8 cellular contexts compared by ENCODE assay signal in genomic region chr1:3623441-3624150, GRCh38. TPM values are rescaled to one million over a fixed set of nuclear protein-coding genes. Genes with fewer than 3 reads are reported as not detected.
DNase-seq lines count a peak whose midpoint lies in the region; ATAC-seq and TF ChIP-seq lines count a peak whose summit lies in the region.

No MANE protein-coding gene starts in this region.

- H3K4me1 ChIP-seq in heart right ventricle, result peaks cover 12 to 44% (median 30%) of the 10 kb centered on the region in 9 donors

- ATAC-seq in heart right ventricle (no peak), GM21515 (IDR thresholded peaks at IDR 0.05; ENCODE audit: unreplicated experiment) (no peak)

- H3K27ac ChIP-seq in VCaP (peak overlapping the region; percentile 86), heart right ventricle (peak overlapping the region in 7 of 10 donors; percentile 36 to 91 (median 81))

- H3K4me3 ChIP-seq in GM12864 (ENCODE audit: low read depth, low read length) (peak overlapping the region; percentile 76), heart right ventricle (peak overlapping the region; percentile 75 to 100 (median 96)), retinal pigment epithelial cell (ENCODE audit: low read length) (peak overlapping the region; percentile 86)

- WGBS in heart right ventricle, 2 donors, result 37% methylated on average over 21 of the region's 21 CpGs

- DNase-seq in GM12864 (ENCODE audit: low read depth) (no peak), heart right ventricle (peak in 1 of 2 donors; percentile 10), retinal pigment epithelial cell (ENCODE audit: low read depth) (no peak), NOMO-1 treated with dmso at 0.1 percent for 144 hours (lab: John Stamatoyannopoulos, UW; ENCODE audit: unreplicated experiment) (no peak), SIG-M5 (lab: John Stamatoyannopoulos, UW) (no peak), HuH-7.5 (ENCODE audit: low spot score) (no peak)

- H3K9me3 ChIP-seq in heart right ventricle, result no peaks in the 10 kb centered on the region

- peaks cover 0 to 28% (median 13%) of the 10 kb centered on the region in 9 donors for H3K36me3 ChIP-seq in heart right ventricle

- TF ChIP-seq CTCF in GM12864 (IDR thresholded peaks at IDR 0.05; ENCODE audit: low read depth, low read length, missing control alignments) (no peak), VCaP (conservative IDR thresholded peaks at IDR 0.05) (no peak), heart right ventricle (IDR thresholded peaks at IDR 0.05) (no peak), retinal pigment epithelial cell (conservative IDR thresholded peaks at IDR 0.05; ENCODE audit: low read depth, low read length) (no peak)

- intact Hi-C loops in heart right ventricle (cut with DNase I), result no loop called here

- no peaks in the 10 kb centered on the region for H3K27me3 ChIP-seq in heart right ventricle

RNA-seq across cellular contexts. Expression of gene TPRG1L, which starts 1.2 kb away (rescaled TPM):
- total RNA-seq in heart right ventricle, result 10 to 100 TPM; 42.6 to 60.7 (median 51.3) TPM
- polyA plus RNA-seq in heart right ventricle, result 10 to 100 TPM; 15.1 to 34.8 TPM

RNA-seq across cellular contexts. Expression of gene MEGF6, which starts 12.3 kb away (rescaled TPM):
- 10 to 100 TPM in 1 of 10 donors, 1 to 10 TPM in 9; 1.8 to 14.1 (median 7.1) TPM for total RNA-seq in heart right ventricle
- 1 to 10 TPM; 2.9 to 7.6 TPM for polyA plus RNA-seq in heart right ventricle

RNA-seq across cellular contexts. Expression of gene WRAP73, which starts 26.3 kb away (rescaled TPM):
- total RNA-seq in heart right ventricle, result 10 to 100 TPM in 5 of 10 donors, 1 to 10 TPM in 5; 7.5 to 12.9 (median 10.1) TPM
- polyA plus RNA-seq in heart right ventricle, result 10 to 100 TPM; 12.3 to 16.5 TPM

RNA-seq across cellular contexts. Expression of gene TP73, which starts 28.7 kb away (rescaled TPM):
- under 1 TPM in 4 of 10 donors, not detected in 6; 0.15 to 0.58 (median 0.22) TPM for total RNA-seq in heart right ventricle
- under 1 TPM in 1 of 2 donors, not detected in 1; 0.03 TPM for polyA plus RNA-seq in heart right ventricle
